Comparison of ENCODE assay signal across 8 cellular contexts in genomic region chr9:120919639-120920494, GRCh38. TPM values are rescaled to one million over a fixed set of nuclear protein-coding genes. Genes with fewer than 3 reads are reported as not detected.
DNase-seq lines count a peak whose midpoint lies in the region; ATAC-seq, FAIRE-seq and TF ChIP-seq lines count a peak whose summit lies in the region.
"Had no signal": no experiment of that assay in that cellular context is flagged by ENCODE, and none has a peak within 500 bp of the region (broad histone marks: within the 10 kb centered on the region; RNA-seq: fewer than 3 reads in every experiment).

No MANE protein-coding gene starts in this region.

- TF ChIP-seq RAD21 in HepG2 (CRISPR knock-in tag; IDR thresholded peaks at IDR 0.05) = no peak

- no peak overlapping the region for H2AFZ ChIP-seq in HepG2 (ENCODE audit: low read length)

- H3K27ac ChIP-seq in adipose tissue (ENCODE audit: low read depth, low read length) (peak overlapping the region; percentile 40), HepG2 (ENCODE audit: extremely low read length, insufficient read depth, low read length) (no peak overlapping the region), suprapubic skin (peak overlapping the region; percentile 56)

- TF ChIP-seq CTCF in HepG2 (CRISPR knock-in tag; IDR thresholded peaks at IDR 0.05) = no peak
- TF ChIP-seq CTCF in suprapubic skin (IDR thresholded peaks at IDR 0.05) = no peak

- H3K79me2 ChIP-seq in HepG2 (ENCODE audit: insufficient read depth, low read length) = no peaks in the 10 kb centered on the region

- DNase-seq in NCI-H69 (lab: John Stamatoyannopoulos, UW) = peak; percentile 13
- DNase-seq in HepG2 (ENCODE audit: low spot score) = no peak
- no peak for DNase-seq in suprapubic skin (ENCODE audit: low spot score in 2 of 2)
- DNase-seq: NCI-H2171 had no signal

- in situ Hi-C loops in HepG2 (cut with HindIII; ENCODE audit: extremely low pct_ligation_motif_present, low pct_unique_long_range_greater_than_20kb) = no loop called here

- TF ChIP-seq POLR2A in HepG2 (IDR thresholded peaks at IDR 0.05; ENCODE audit: insufficient read depth in 1 of 2, low read depth in 2 of 2, low read length in 2 of 2) (no peak), suprapubic skin (IDR thresholded peaks at IDR 0.05) (no peak)

- H3K9ac ChIP-seq in HepG2 (ENCODE audit: insufficient read depth, low read depth, low read length) = no peak overlapping the region

- POLR2A ChIA-PET in HepG2 (lab: Yijun Ruan, JAX) = interaction anchor here (1.0 kb wide), 1 partner anchor 9 kb away, joined by 3 read pairs; no protein-coding TSS in a partner anchor

- H3K4me2 ChIP-seq in HepG2 (ENCODE audit: low read depth, low read length) = no peak overlapping the region

- no peaks in the 10 kb centered on the region for H3K36me3 ChIP-seq in HepG2 (replicated peaks in 1 of 2; ENCODE audit: control insufficient read depth in 1 of 2, insufficient read depth in 2 of 2, low read length in 2 of 2)
- H3K36me3 ChIP-seq in suprapubic skin = no peaks in the 10 kb centered on the region

- intact Hi-C loops in HepG2 (cut with micrococcal nuclease; ENCODE audit: unreplicated experiment) = no loop called here

- no peak for TF ChIP-seq EP300 in HepG2 (IDR thresholded peaks at IDR 0.05; ENCODE audit: low read depth in 2 of 2, low read length in 2 of 2)
- TF ChIP-seq EP300 in HepG2 (CRISPR knock-in tag; IDR thresholded peaks at IDR 0.05; ENCODE audit: borderline replicate concordance) = no peak
- TF ChIP-seq EP300 in suprapubic skin (IDR thresholded peaks at IDR 0.05) = no peak

- CTCF ChIA-PET in HepG2 (lab: Yijun Ruan, JAX; ENCODE audit: low intra/inter-chr PET ratio, low total read pairs) = no interaction called here

- BruUV-seq in HepG2 (replicated peaks; lab: Mats Ljungman, UMichigan) = no TSS peak

- 90 to 91% (median 90%) methylated on average over 10 of the region's 10 CpGs for WGBS in adipose tissue, 3 donors
- WGBS in HepG2 (ENCODE audit: low lambda C conversion rate) = 55% methylated on average over 9 of the region's 10 CpGs
- 77% methylated on average over 10 of the region's 10 CpGs for WGBS in suprapubic skin

- H3K4me1 ChIP-seq in HepG2 (ENCODE audit: insufficient read depth, low read length) (peaks cover 29% of the 10 kb centered on the region), suprapubic skin (peaks cover 46% of the 10 kb centered on the region)

- H4K20me1 ChIP-seq in HepG2 (ENCODE audit: insufficient read depth, low read length) = no peaks in the 10 kb centered on the region

- ATAC-seq in HepG2 = peak; percentile 42; the same call in 2 of the 3 replicates
- no peak for ATAC-seq in HG03457 (IDR thresholded peaks at IDR 0.05; ENCODE audit: unreplicated experiment)
- no peak for ATAC-seq in HG03280 (IDR thresholded peaks at IDR 0.05; ENCODE audit: unreplicated experiment)
- ATAC-seq in HG02970 (IDR thresholded peaks at IDR 0.05; ENCODE audit: low FRiP score, unreplicated experiment) = no peak

- FAIRE-seq in HepG2 (lab: Jason Lieb, UNC) = no peak

- H3K9me3 ChIP-seq in HepG2 (ENCODE audit: low read length) (no peaks in the 10 kb centered on the region), suprapubic skin (no peaks in the 10 kb centered on the region)

- no peak overlapping the region for H3K4me3 ChIP-seq in HepG2 (replicated peaks in 1 of 3; ENCODE audit: insufficient read depth in 1 of 3, low read depth in 2 of 3, low read length in 3 of 3)
- H3K4me3 ChIP-seq in suprapubic skin = no peak overlapping the region

- H3K27me3 ChIP-seq in HepG2 (ENCODE audit: control insufficient read depth in 1 of 2, insufficient read depth in 2 of 2, low read length in 2 of 2) (peaks cover 0 to 3% of the 10 kb centered on the region in 2 experiments; a peak in 1 of 5 replicates), suprapubic skin (no peaks in the 10 kb centered on the region)

TF ChIP-seq in HepG2, 621 proteins besides CTCF, POLR2A, EP300 and RAD21:
- TF ChIP-seq ATF4 (CRISPR knock-in tag; IDR thresholded peaks at IDR 0.05) (peak in 1 of 2 experiments; percentile 73; a peak in 2 of 4 replicates), ATF7 (IDR thresholded peaks at IDR 0.05) (0 out of 2 replicates have a peak, but pooled peaks have one; percentile 1), ATF7 (CRISPR knock-in tag; IDR thresholded peaks at IDR 0.05) (no peak), CEBPB (IDR thresholded peaks at IDR 0.05; ENCODE audit: borderline replicate concordance, low read depth, low read length) (peak; percentile 83), ZMYM4 (CRISPR knock-in tag; IDR thresholded peaks at IDR 0.05) (no peak), TERF1 (CRISPR knock-in tag; IDR thresholded peaks at IDR 0.05) (no peak), ZFP36 (IDR thresholded peaks at IDR 0.05; ENCODE audit: borderline replicate concordance, low read depth, low read length, partially characterized antibody) (peak; percentile 46), CEBPG (CRISPR knock-in tag; IDR thresholded peaks at IDR 0.05) (peak; percentile 70)

RNA-seq across cellular contexts. Expression of gene TRAF1, which starts 6.7 kb away (rescaled TPM):
- polyA plus RNA-seq in adipose tissue (1 to 10 TPM; 2.4 to 5.3 (median 4.0) TPM), HepG2 (2011; rRNA removed) (1.0 and 1.8 TPM in 2 replicates)
- total RNA-seq in HepG2 (2016; rRNA removed; fragmentation: Illumina TruSeq; extraction: Trizol) (0.11 and 0.44 TPM in 2 replicates), suprapubic skin (10 to 100 TPM in 1 of 4 donors, 1 to 10 TPM in 3; 3.5 to 12.2 (median 7.5) TPM)
- 0.09 and 0.10 TPM in 2 replicates for total RNA-seq in HepG2 (2016; cell fraction: cytosol; rRNA removed; fragmentation: Illumina TruSeq; extraction: Trizol; ENCODE audit: low read depth)
- 0.25 and 0.39 TPM in 2 replicates for total RNA-seq in HepG2 (2016; cell fraction: insoluble cytoplasmic fraction; rRNA removed; fragmentation: Illumina TruSeq; extraction: Trizol)
- 0.09 and 0.21 TPM in 2 replicates for total RNA-seq in HepG2 (2016; cell fraction: membrane; rRNA removed; fragmentation: Illumina TruSeq; extraction: Trizol)
- 0.75 and 0.87 TPM in 2 replicates for total RNA-seq in HepG2 (2016; cell fraction: nucleus; rRNA removed; fragmentation: Illumina TruSeq; extraction: Trizol)
- polyA plus RNA-seq in HepG2 (2011; cell fraction: cytosol; rRNA removed) = 0.48 and 0.60 TPM in 2 replicates
- 5.5 and 7.6 TPM in 2 replicates for polyA plus RNA-seq in HepG2 (2011; cell fraction: nucleus; rRNA removed)
- 0.59 and 0.96 TPM in 2 replicates for polyA plus RNA-seq in HepG2 (2012)
- polyA plus RNA-seq in HepG2 (2016; cell fraction: cytosol; fragmentation: Illumina TruSeq; extraction: Trizol; ENCODE audit: low read depth) = 0.07 and 0.10 TPM in 2 replicates
- polyA plus RNA-seq in HepG2 (2016; cell fraction: insoluble cytoplasmic fraction; fragmentation: Illumina TruSeq; extraction: Trizol; ENCODE audit: low read depth) = 0.19 and 0.26 TPM in 2 replicates
- polyA plus RNA-seq in HepG2 (2016; cell fraction: membrane; fragmentation: Illumina TruSeq; extraction: Trizol; ENCODE audit: low read depth) = 0.09 and 0.19 TPM in 2 replicates
- polyA plus RNA-seq in HepG2 (2016; cell fraction: nucleus; fragmentation: Illumina TruSeq; extraction: Trizol; ENCODE audit: insufficient read depth, low read depth) = 2.2 TPM in 2 replicates
- polyA minus RNA-seq in HepG2 (2011; rRNA and poly(A)+ RNA removed; ENCODE audit: low replicate concordance) = 0.91 and 1.4 TPM in 2 replicates
- polyA minus RNA-seq in HepG2 (2011; cell fraction: cytosol; rRNA and poly(A)+ RNA removed) = 0.09 and 0.20 TPM in 2 replicates
- polyA minus RNA-seq in HepG2 (2011; cell fraction: nucleus; rRNA and poly(A)+ RNA removed) = 3.5 and 3.7 TPM in 2 replicates

RNA-seq across cellular contexts. Expression of gene PHF19, which starts 42.9 kb away (rescaled TPM):
- polyA plus RNA-seq in adipose tissue (10 to 100 TPM in 2 of 3 donors, 1 to 10 TPM in 1; 4.1 to 37.8 (median 10.6) TPM), HepG2 (2011; rRNA removed) (25.5 and 29.7 TPM in 2 replicates)
- total RNA-seq in HepG2 (2016; rRNA removed; fragmentation: Illumina TruSeq; extraction: Trizol) (38.9 and 41.3 TPM in 2 replicates), suprapubic skin (10 to 100 TPM; 11.3 to 15.5 (median 13.8) TPM)
- 37.4 and 48.9 TPM in 2 replicates for total RNA-seq in HepG2 (2016; cell fraction: cytosol; rRNA removed; fragmentation: Illumina TruSeq; extraction: Trizol; ENCODE audit: low read depth)
- total RNA-seq in HepG2 (2016; cell fraction: insoluble cytoplasmic fraction; rRNA removed; fragmentation: Illumina TruSeq; extraction: Trizol) = 37.1 and 41.5 TPM in 2 replicates
- total RNA-seq in HepG2 (2016; cell fraction: membrane; rRNA removed; fragmentation: Illumina TruSeq; extraction: Trizol) = 43.2 and 56.9 TPM in 2 replicates
- total RNA-seq in HepG2 (2016; cell fraction: nucleus; rRNA removed; fragmentation: Illumina TruSeq; extraction: Trizol) = 34.7 and 40.7 TPM in 2 replicates
- polyA plus RNA-seq in HepG2 (2011; cell fraction: cytosol; rRNA removed) = 20.2 and 33.0 TPM in 2 replicates
- polyA plus RNA-seq in HepG2 (2011; cell fraction: nucleus; rRNA removed) = 61.0 and 76.3 TPM in 2 replicates
- polyA plus RNA-seq in HepG2 (2012) = 20.3 and 24.3 TPM in 2 replicates
- 79.2 and 107 TPM in 2 replicates for polyA plus RNA-seq in HepG2 (2016; cell fraction: cytosol; fragmentation: Illumina TruSeq; extraction: Trizol; ENCODE audit: low read depth)
- 42.2 and 45.3 TPM in 2 replicates for polyA plus RNA-seq in HepG2 (2016; cell fraction: insoluble cytoplasmic fraction; fragmentation: Illumina TruSeq; extraction: Trizol; ENCODE audit: low read depth)
- 66.8 and 74.2 TPM in 2 replicates for polyA plus RNA-seq in HepG2 (2016; cell fraction: membrane; fragmentation: Illumina TruSeq; extraction: Trizol; ENCODE audit: low read depth)
- polyA plus RNA-seq in HepG2 (2016; cell fraction: nucleus; fragmentation: Illumina TruSeq; extraction: Trizol; ENCODE audit: insufficient read depth, low read depth) = 60.4 and 66.8 TPM in 2 replicates
- 67.2 and 159 TPM in 2 replicates for polyA minus RNA-seq in HepG2 (2011; rRNA and poly(A)+ RNA removed; ENCODE audit: low replicate concordance)
- 15.8 and 17.7 TPM in 2 replicates for polyA minus RNA-seq in HepG2 (2011; cell fraction: cytosol; rRNA and poly(A)+ RNA removed)
- polyA minus RNA-seq in HepG2 (2011; cell fraction: nucleus; rRNA and poly(A)+ RNA removed) = 34.7 and 42.2 TPM in 2 replicates
